Comparison of ENCODE assay signal across 8 cellular contexts in genomic region chr6:90611543-90611864, GRCh38. TPM values are rescaled to one million over a fixed set of nuclear protein-coding genes. Genes with fewer than 3 reads are reported as not detected.
DNase-seq lines count a peak whose midpoint lies in the region; ATAC-seq and TF ChIP-seq lines count a peak whose summit lies in the region.

No MANE protein-coding gene starts in this region.

- H2AFZ ChIP-seq in neuronal stem cell (ENCODE audit: low read length): peak overlapping the region; percentile 94

- H3K27ac Mint-ChIP-seq in CD14-positive monocyte: no peak overlapping the region
- H3K27ac Mint-ChIP-seq in effector memory CD8-positive, alpha-beta T cell: no peak overlapping the region

- H3K4ac ChIP-seq in neuronal stem cell (ENCODE audit: low read length): peak overlapping the region; percentile 93

- H3K9ac ChIP-seq in neuronal stem cell (ENCODE audit: low read depth, low read length, poor library complexity): peak overlapping the region; percentile 78

- H2BK5ac ChIP-seq in neuronal stem cell (ENCODE audit: low read length): no peak overlapping the region

- peak overlapping the region; percentile 98 for H3K4me2 ChIP-seq in neuronal stem cell (ENCODE audit: insufficient read depth, low read length, poor library complexity, severe bottlenecking)

- H3K79me1 ChIP-seq in neuronal stem cell (ENCODE audit: low read depth, low read length): no peaks in the 10 kb centered on the region

- H2BK12ac ChIP-seq in neuronal stem cell (ENCODE audit: low read length): peak overlapping the region; percentile 25

- intact Hi-C loops in CD14-positive monocyte (cut with micrococcal nuclease) (no loop called here), posterior vena cava (cut with DNase I) (no loop called here)

- peaks cover 0 to 6% of the 10 kb centered on the region in 2 donors for H3K36me3 Mint-ChIP-seq in CD14-positive monocyte
- H3K36me3 Mint-ChIP-seq in effector memory CD8-positive, alpha-beta T cell (ENCODE audit: insufficient read depth): no peaks in the 10 kb centered on the region

- H3K23ac ChIP-seq in neuronal stem cell (ENCODE audit: low read depth, low read length, poor library complexity): peak overlapping the region; percentile 88

- H3K36me3 ChIP-seq in MG63: no peaks in the 10 kb centered on the region
- H3K36me3 ChIP-seq in neuronal stem cell (replicated peaks in 1 of 2; ENCODE audit: control insufficient read depth in 2 of 2, insufficient read depth in 2 of 2, low read length in 2 of 2): no peaks in the 10 kb centered on the region

- no peaks in the 10 kb centered on the region for H3K9me3 ChIP-seq in MG63
- no peaks in the 10 kb centered on the region for H3K9me3 ChIP-seq in neuronal stem cell (replicated peaks in 1 of 2; ENCODE audit: control insufficient read depth in 2 of 2, insufficient read depth in 1 of 2, low read depth in 1 of 2, low read length in 2 of 2)

- H3K27me3 Mint-ChIP-seq in CD14-positive monocyte (ENCODE audit: low read depth in 3 of 3): peaks cover 46 to 64% (median 58%) of the 10 kb centered on the region in 3 donors
- peaks cover 67 to 77% of the 10 kb centered on the region in 2 donors for H3K27me3 Mint-ChIP-seq in effector memory CD8-positive, alpha-beta T cell

- peaks cover 0 to 11% (median 4%) of the 10 kb centered on the region in 7 donors for H3K9me3 Mint-ChIP-seq in CD14-positive monocyte
- H3K9me3 Mint-ChIP-seq in effector memory CD8-positive, alpha-beta T cell: no peaks in the 10 kb centered on the region

- H3K4me3 ChIP-seq in MG63: peak overlapping the region; percentile 43
- peak overlapping the region; percentile 50 to 85 for H3K4me3 ChIP-seq in neuronal stem cell (ENCODE audit: low read length in 2 of 2)

- peaks cover 14% of the 10 kb centered on the region for H3K4me1 Mint-ChIP-seq in CD14-positive monocyte
- H3K4me1 Mint-ChIP-seq in effector memory CD8-positive, alpha-beta T cell (ENCODE audit: low read depth in 2 of 2): peaks cover 13 to 14% of the 10 kb centered on the region in 2 donors

- no peak overlapping the region for H2AK5ac ChIP-seq in neuronal stem cell (ENCODE audit: low read depth, low read length)

- no peak overlapping the region for H3K27ac ChIP-seq in neuronal stem cell (replicated peaks; ENCODE audit: low read length)

- peaks cover 2 to 5% of the 10 kb centered on the region in 2 donors for H3K4me1 ChIP-seq in neuronal stem cell (ENCODE audit: control insufficient read depth in 2 of 2, insufficient read depth in 1 of 2, low read depth in 1 of 2, low read length in 2 of 2)

- no peak for ATAC-seq in effector memory CD8-positive, alpha-beta T cell (replicated peaks)
- no peak for ATAC-seq in esophagus mucosa
- ATAC-seq in GM18861 (IDR thresholded peaks at IDR 0.05; ENCODE audit: unreplicated experiment): no peak

- no peak overlapping the region for H2BK120ac ChIP-seq in neuronal stem cell (ENCODE audit: low read depth, low read length)

- peak overlapping the region; percentile 75 for H3K14ac ChIP-seq in neuronal stem cell (ENCODE audit: low read length)

- no CpG with 5 or more reads among the region's 7 CpGs for WGBS in neuronal stem cell (ENCODE audit: extremely low coverage in 2 of 2, insufficient read length in 2 of 2, insufficient replicate concordance in 1 of 2), 2 donors

- no peak overlapping the region for H4K91ac ChIP-seq in neuronal stem cell (ENCODE audit: low read depth, low read length, poor library complexity)

- H2BK15ac ChIP-seq in neuronal stem cell (ENCODE audit: low read length): peak overlapping the region; percentile 86

- H3K27me3 ChIP-seq in MG63 (peaks cover 42% of the 10 kb centered on the region), neuronal stem cell (ENCODE audit: control insufficient read depth in 3 of 3, insufficient read depth in 3 of 3, low read depth in 1 of 3, low read length in 3 of 3) (peaks cover 0 to 27% (median 19%) of the 10 kb centered on the region in 3 experiments)

- H4K8ac ChIP-seq in neuronal stem cell (ENCODE audit: low read depth, low read length): no peak overlapping the region

- peak overlapping the region; percentile 93 for H3K18ac ChIP-seq in neuronal stem cell (ENCODE audit: low read length)

- peak overlapping the region; percentile 72 to 95 for H3K4me3 Mint-ChIP-seq in CD14-positive monocyte
- peak overlapping the region; percentile 89 to 91 for H3K4me3 Mint-ChIP-seq in effector memory CD8-positive, alpha-beta T cell

- no peak for TF ChIP-seq CTCF in CD14-positive monocyte (IDR thresholded peaks at IDR 0.05)

- DNase-seq in CD14-positive monocyte (ENCODE audit: low spot score) (no peak), MG63 (no peak), neuronal stem cell (ENCODE audit: low spot score) (peak; percentile 6), posterior vena cava (ENCODE audit: low spot score) (no peak)
- no peak for DNase-seq in effector memory CD8-positive, alpha-beta T cell
- DNase-seq in stimulated activated CD4-positive, alpha-beta T cell treated with anti-CD3 and anti-CD28 coated beads, Interleukin-4, amount 100 ng/mL, for 24 hours: no peak

RNA-seq across cellular contexts. Expression of gene MAP3K7, which starts 24.6 kb away (rescaled TPM):
- polyA plus RNA-seq in CD14-positive monocyte: 10 to 100 TPM; 15.3 to 20.0 TPM
- total RNA-seq in MG63 (2014; rRNA removed; shearing (Covaris generic); ENCODE audit: low replicate concordance): 25.6 and 34.0 TPM in 2 replicates
- polyA plus RNA-seq in neuronal stem cell (2013, experiment 1 of 2): 40.4 TPM
- 40.3 TPM for polyA plus RNA-seq in neuronal stem cell (2013, experiment 2 of 2)
- 14.4 TPM for total RNA-seq in esophagus mucosa
- 10 to 100 TPM; 20.4 to 21.8 TPM for total RNA-seq in posterior vena cava
